In the genomic region with DNA sequence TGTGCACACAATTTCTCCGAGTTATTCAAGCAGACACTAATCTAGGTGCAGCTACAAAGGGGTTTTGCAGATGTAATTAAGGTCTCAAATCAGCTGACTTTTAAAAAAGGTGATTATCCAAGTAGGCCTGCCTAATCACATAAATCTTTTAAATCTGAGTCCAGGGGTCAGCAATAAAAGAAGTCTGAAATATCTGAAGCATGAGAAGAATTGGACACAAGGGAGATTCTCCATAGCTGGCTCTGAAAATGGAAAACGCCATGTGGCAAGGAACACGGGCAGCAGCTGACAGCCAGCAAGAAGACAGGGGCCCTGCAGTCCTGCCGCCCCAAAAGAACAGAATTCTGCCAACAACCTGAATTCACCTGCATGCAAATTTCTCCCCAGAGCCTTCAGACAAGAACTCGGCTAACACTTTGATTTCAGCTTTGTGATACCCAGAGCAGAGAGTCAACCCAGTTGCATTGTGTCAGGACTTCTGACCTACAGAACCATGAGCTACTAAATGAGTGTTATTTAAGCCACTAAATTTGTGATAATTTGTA, we compare ENCODE assay signal across 28 cellular contexts. TPM values are rescaled to one million over a fixed set of nuclear protein-coding genes. Genes with fewer than 3 reads are reported as not detected.
DNase-seq lines count a peak whose midpoint lies in the region; ATAC-seq, FAIRE-seq and TF ChIP-seq lines count a peak whose summit lies in the region.
"Had no signal": no experiment of that assay in that cellular context is flagged by ENCODE, and none has a peak within 500 bp of the region (broad histone marks: within the 10 kb centered on the region; RNA-seq: fewer than 3 reads in every experiment).

No MANE protein-coding gene starts in this region.

- H2BK15ac ChIP-seq in H1 (ENCODE audit: low read length), result peak overlapping the region; percentile 9; the same call in 1 of the 2 replicates

- H4K91ac ChIP-seq in H1 (replicated peaks; ENCODE audit: insufficient read length, low read length), result no peak overlapping the region

- FAIRE-seq in H1 (lab: Jason Lieb, UNC), result no peak

- TF ChIP-seq RAD21 in H1 (IDR thresholded peaks at IDR 0.05 in 1 of 2, conservative IDR thresholded peaks at IDR 0.05 in 1 of 2; ENCODE audit: low read depth in 2 of 2, low read length in 2 of 2), result no peak

- H3K4me1 Mint-ChIP-seq in stimulated activated memory B cell treated with anti-CD40 and anti-IgM and Interleukin-4, amounts not matched to agents 10 μg/mL and 1 μg/mL and 100 μg/mL, for 72 hours, result peaks cover 45% of the 10 kb centered on the region

- H3K4me3 ChIP-seq in DOHH2 (ENCODE audit: low read length), result no peak overlapping the region
- no peak overlapping the region for H3K4me3 ChIP-seq in H1 (ENCODE audit: extremely low read depth in 1 of 4, insufficient read depth in 2 of 4, low read depth in 3 of 4, low read length in 4 of 4)
- H3K4me3 ChIP-seq: MG63, Peyer's patch had no signal

- no peak overlapping the region for H2BK20ac ChIP-seq in H1 (ENCODE audit: low read length)

- no peak overlapping the region for H2AK5ac ChIP-seq in H1 (ENCODE audit: low read depth, low read length)

- no peak overlapping the region for H3K14ac ChIP-seq in H1 (ENCODE audit: insufficient read length)

- peaks cover 10% of the 10 kb centered on the region; the same call in 1 of the 2 replicates for H3K79me1 ChIP-seq in H1 (ENCODE audit: low read depth, low read length)

- H3K4me3 Mint-ChIP-seq in stimulated activated memory B cell treated with anti-CD40 and anti-IgM and Interleukin-4, amounts not matched to agents 10 μg/mL and 1 μg/mL and 100 μg/mL, for 72 hours, result no peak overlapping the region
- H3K4me3 Mint-ChIP-seq: activated CD8-positive, alpha-beta T cell treated with anti-CD3 and anti-CD28 coated beads, Interleukin-2, amount 10 ng/mL, durations not matched to agents 7 days and 5 days; activated naive CD8-positive, alpha-beta T cell treated with anti-CD3 and anti-CD28 coated beads, Interleukin-2, amount 10 ng/mL, durations not matched to agents 7 days and 5 days; CD14-positive monocyte; memory B cell had no signal

- no peaks in the 10 kb centered on the region for H3K9me2 ChIP-seq in DOHH2 (replicated peaks; ENCODE audit: control insufficient read depth, low read length)

- no peaks in the 10 kb centered on the region for H3K9me3 ChIP-seq in DOHH2 (ENCODE audit: control insufficient read depth, insufficient read depth, low read length)
- H3K9me3 ChIP-seq in H1 (ENCODE audit: insufficient read depth in 2 of 2, low read depth in 1 of 2, low read length in 1 of 2), result no peaks in the 10 kb centered on the region
- H3K9me3 ChIP-seq: MG63, Peyer's patch had no signal

- no peak overlapping the region for H3K23ac ChIP-seq in H1 (ENCODE audit: insufficient read length)

- H3K18ac ChIP-seq in H1 (ENCODE audit: extremely low read depth, low read length), result no peak overlapping the region

- H3K27me3 Mint-ChIP-seq in stimulated activated memory B cell treated with anti-CD40 and anti-IgM and Interleukin-4, amounts not matched to agents 10 μg/mL and 1 μg/mL and 100 μg/mL, for 72 hours, result no peaks in the 10 kb centered on the region
- H3K27me3 Mint-ChIP-seq: activated naive CD8-positive, alpha-beta T cell treated with anti-CD3 and anti-CD28 coated beads, Interleukin-2, amount 10 ng/mL, durations not matched to agents 7 days and 5 days; memory B cell; progenitor cell of endocrine pancreas had no signal

- 66% methylated on average over 5 of the region's 5 CpGs; no CpG with 5 or more reads in 1 of the 2 experiments for WGBS in H1 (ENCODE audit: extremely low coverage in 1 of 2, insufficient coverage in 1 of 2, insufficient read length in 1 of 2, insufficient replicate concordance in 2 of 2, low coverage in 1 of 2, low lambda C conversion rate in 2 of 2, missing lambda C conversion rate in 1 of 2), 2 experiments

- H2BK12ac ChIP-seq in H1 (ENCODE audit: low read depth, low read length), result no peak overlapping the region

- H3K9me3 Mint-ChIP-seq in stimulated activated memory B cell treated with anti-CD40 and anti-IgM and Interleukin-4, amounts not matched to agents 10 μg/mL and 1 μg/mL and 100 μg/mL, for 72 hours, result no peaks in the 10 kb centered on the region
- no peaks in the 10 kb centered on the region for H3K9me3 Mint-ChIP-seq in activated naive CD4-positive, alpha-beta T cell treated with anti-CD3 and anti-CD28 coated beads, Interleukin-2, amount 50 U/mL, for 72 hours
- H3K9me3 Mint-ChIP-seq: activated T-helper 2 cell treated with anti-CD3 and anti-CD28 coated beads, Interferon-gamma antibody, Interleukin-2, Interleukin-4, amounts not matched to agents 10 μg/mL and 5 μg/mL and 100 μg/mL, durations not matched to agents 14 hours and 24 hours and 36 hours; CD14-positive monocyte; memory B cell had no signal

- POLR2A ChIA-PET in H1 (lab: Charles Lee; ENCODE audit: partially characterized antibody), result interaction anchor here (1.5 to 1.9 kb wide), 3 partner anchors 13 to 88 kb away, joined by 4 to 6 read pairs (median 4); no protein-coding TSS in a partner anchor

- H2BK5ac ChIP-seq in H1 (ENCODE audit: low read depth, low read length), result no peak overlapping the region

- H3K36me3 ChIP-seq in DOHH2 (ENCODE audit: control insufficient read depth, low read length), result peaks cover 7% of the 10 kb centered on the region
- H3K36me3 ChIP-seq in H1 (ENCODE audit: control insufficient read depth in 2 of 4, insufficient read depth in 4 of 4, low read length in 3 of 4), result no peaks in the 10 kb centered on the region
- H3K36me3 ChIP-seq: MG63, Peyer's patch had no signal

- no peak for TF ChIP-seq EP300 in H1 (IDR thresholded peaks at IDR 0.05; ENCODE audit: borderline replicate concordance in 1 of 2, low read depth in 2 of 2, low read length in 2 of 2)

- H3K56ac ChIP-seq in H1 (replicated peaks; ENCODE audit: insufficient read length, low read depth, low read length), result no peak overlapping the region

- ATAC-seq in stimulated activated memory B cell treated with anti-CD40 and anti-IgM and Interleukin-4, amounts not matched to agents 10 μg/mL and 1 μg/mL and 100 μg/mL, for 72 hours, result no peak
- ATAC-seq in HG03108 (IDR thresholded peaks at IDR 0.05; ENCODE audit: unreplicated experiment), result no peak
- ATAC-seq in activated naive CD4-positive, alpha-beta T cell treated with anti-CD3 and anti-CD28 coated beads, Interleukin-2, amount 50 U/mL, for 72 hours, result no peak
- ATAC-seq: activated CD8-positive, alpha-beta T cell treated with anti-CD3 and anti-CD28 coated beads, Interleukin-2, amount 10 ng/mL, durations not matched to agents 7 days and 5 days; sciatic nerve had no signal

- peaks cover 15% of the 10 kb centered on the region for H3K36me3 Mint-ChIP-seq in stimulated activated memory B cell treated with anti-CD40 and anti-IgM and Interleukin-4, amounts not matched to agents 10 μg/mL and 1 μg/mL and 100 μg/mL, for 72 hours
- H3K36me3 Mint-ChIP-seq in activated naive CD4-positive, alpha-beta T cell treated with anti-CD3 and anti-CD28 coated beads, Interleukin-2, amount 50 U/mL, for 72 hours, result peaks cover 0 to 5% of the 10 kb centered on the region in 2 donors

- H3K4me2 ChIP-seq in DOHH2 (ENCODE audit: low read length), result peak overlapping the region; percentile 76; the same call in 1 of the 2 replicates
- peak overlapping the region; percentile 5 to 8; a peak in 1 of 4 replicates for H3K4me2 ChIP-seq in H1 (ENCODE audit: insufficient read depth in 1 of 2, low read depth in 2 of 2, low read length in 2 of 2)

- H2BK120ac ChIP-seq in H1 (replicated peaks; ENCODE audit: low read depth, low read length), result no peak overlapping the region

- no peak overlapping the region for H3K4ac ChIP-seq in H1 (replicated peaks; ENCODE audit: insufficient read length, low read depth, low read length)

- peaks cover 6% of the 10 kb centered on the region; the same call in 1 of the 2 replicates for H3K23me2 ChIP-seq in H1 (ENCODE audit: low read depth, low read length)

- peak overlapping the region; percentile 26 for H3K27ac Mint-ChIP-seq in stimulated activated memory B cell treated with anti-CD40 and anti-IgM and Interleukin-4, amounts not matched to agents 10 μg/mL and 1 μg/mL and 100 μg/mL, for 72 hours
- H3K27ac Mint-ChIP-seq in activated naive CD4-positive, alpha-beta T cell treated with anti-CD3 and anti-CD28 coated beads, Interleukin-2, amount 50 U/mL, for 72 hours, result no peak overlapping the region
- H3K27ac Mint-ChIP-seq: activated CD8-positive, alpha-beta T cell treated with anti-CD3 and anti-CD28 coated beads, Interleukin-2, amount 10 ng/mL, durations not matched to agents 7 days and 5 days; activated naive CD8-positive, alpha-beta T cell treated with anti-CD3 and anti-CD28 coated beads, Interleukin-2, amount 10 ng/mL, durations not matched to agents 7 days and 5 days; activated T-helper 2 cell treated with anti-CD3 and anti-CD28 coated beads, Interferon-gamma antibody, Interleukin-2, Interleukin-4, amounts not matched to agents 10 μg/mL and 5 μg/mL and 100 μg/mL, durations not matched to agents 14 hours and 24 hours and 36 hours; memory B cell; progenitor cell of endocrine pancreas had no signal

- peak overlapping the region in 1 of 4 experiments; percentile 41; a peak in 1 of 7 replicates for H3K9ac ChIP-seq in H1 (replicated peaks in 1 of 4; ENCODE audit: extremely low read depth in 1 of 4, low read depth in 3 of 4, low read length in 3 of 4)

- H3K27me3 ChIP-seq in DOHH2 (ENCODE audit: control insufficient read depth, low read length) (no peaks in the 10 kb centered on the region), H1 (replicated peaks in 1 of 4; ENCODE audit: control insufficient read depth in 3 of 4, extremely low read depth in 1 of 4, insufficient read depth in 3 of 4, low read length in 3 of 4) (no peaks in the 10 kb centered on the region)
- H3K27me3 ChIP-seq: MG63, Peyer's patch had no signal

- no peaks in the 10 kb centered on the region for H4K20me1 ChIP-seq in DOHH2 (ENCODE audit: control insufficient read depth, insufficient read depth, low read depth, low read length)
- H4K20me1 ChIP-seq in H1 (replicated peaks in 1 of 2; ENCODE audit: control insufficient read depth in 1 of 2, insufficient read depth in 2 of 2, low read length in 2 of 2), result no peaks in the 10 kb centered on the region

- CTCF ChIA-PET in H1 (lab: Charles Lee; ENCODE audit: partially characterized antibody), result interaction anchor here (0.8 to 1.2 kb wide), 4 partner anchors 13 to 86 kb away, joined by 3 to 4 read pairs (median 4); no protein-coding TSS in a partner anchor

- no peak for TF ChIP-seq POLR2A in H1 (IDR thresholded peaks at IDR 0.05; ENCODE audit: control extremely low read depth in 1 of 2, low read depth in 2 of 2, low read length in 2 of 2)

- H2AFZ ChIP-seq in H1 (ENCODE audit: low read length), result no peak overlapping the region

- H3K79me2 ChIP-seq in DOHH2 (ENCODE audit: control insufficient read depth, low read length) (peaks cover 76% of the 10 kb centered on the region), H1 (ENCODE audit: control insufficient read depth in 1 of 2, insufficient read depth in 2 of 2, low read length in 2 of 2) (peaks cover 8 to 76% of the 10 kb centered on the region in 2 experiments; a peak in 3 of 4 replicates)

- H3K27ac ChIP-seq in DOHH2 (ENCODE audit: low read depth, low read length), result no peak overlapping the region
- no peak overlapping the region for H3K27ac ChIP-seq in H1 (ENCODE audit: low read depth, low read length)
- H3K27ac ChIP-seq: Peyer's patch had no signal

- TF ChIP-seq CTCF in DOHH2 (IDR thresholded peaks at IDR 0.05; ENCODE audit: low read depth, low read length, poor library complexity, severe bottlenecking) (no peak), H1 (IDR thresholded peaks at IDR 0.05; ENCODE audit: control extremely low read depth in 1 of 3, insufficient read depth in 1 of 3, low read depth in 1 of 3, low read length in 3 of 3) (no peak)

- no peak overlapping the region for H4K5ac ChIP-seq in H1 (ENCODE audit: insufficient read length, low read depth, low read length)

- DNase-seq in NCI-H526 treated with DMSO at 0.1 percent for 48 hours (lab: John Stamatoyannopoulos, UW), result peak; percentile 75
- no peak for DNase-seq in H1 (ENCODE audit: low read depth in 1 of 2, low spot score in 2 of 2)
- no peak for DNase-seq in Ammon's horn (ENCODE audit: low spot score)
- DNase-seq in A172 (ENCODE audit: low spot score), result no peak
- no peak for DNase-seq in activated naive CD4-positive, alpha-beta T cell treated with anti-CD3 and anti-CD28 coated beads, Interleukin-2, amount 50 U/mL, for 72 hours (ENCODE audit: low spot score in 2 of 2)
- DNase-seq: activated CD4-positive, alpha-beta T cell treated with anti-CD3 and anti-CD28 coated beads for 4 hours; activated CD8-positive, alpha-beta T cell treated with anti-CD3 and anti-CD28 coated beads, Interleukin-2, amount 10 ng/mL, durations not matched to agents 7 days and 5 days; activated naive CD8-positive, alpha-beta T cell treated with anti-CD3 and anti-CD28 coated beads, Interleukin-2, amount 10 ng/mL, durations not matched to agents 7 days and 5 days; aorta; cortex of kidney; DMS79; effector memory CD4-positive, alpha-beta T cell; GOT3; KBM-7; MG63; NCI-H1105 treated with DMSO at 0.1 percent for 48 hours; NCI-H1930; Peyer's patch; SHP77 treated with DMSO at 0.1 percent for 48 hours; stimulated activated CD4-positive, alpha-beta T cell treated with anti-CD3 and anti-CD28 coated beads, Interleukin-2, amount 100 ng/mL, for 48 hours had no signal

- H4K8ac ChIP-seq in H1 (ENCODE audit: extremely low read depth, insufficient read depth, low read length), result no peak overlapping the region

- peaks cover 47% of the 10 kb centered on the region for H3K4me1 ChIP-seq in DOHH2 (ENCODE audit: control insufficient read depth, low read length)
- H3K4me1 ChIP-seq in H1 (replicated peaks in 1 of 4; ENCODE audit: control insufficient read depth in 3 of 4, insufficient read depth in 4 of 4, low read length in 3 of 4), result peaks cover 9 to 26% (median 25%) of the 10 kb centered on the region in 4 experiments

- H3F3A ChIP-seq in DOHH2 (ENCODE audit: control insufficient read depth, insufficient read depth), result no peaks in the 10 kb centered on the region

RNA-seq across cellular contexts. Expression of a gene that starts 3.4 kb away (rescaled TPM):
- 46.5 and 48.9 TPM in 2 replicates for total RNA-seq in H1 (2021; fragmentation: NEBNext Ultra II Directional; extraction: Animal tissue kit (Norgen Biotek cat#: 25700))
- polyA plus RNA-seq in H1 (2011; rRNA removed), result 27.8 and 30.1 TPM in 2 replicates
- polyA plus RNA-seq in H1 (2011; cell fraction: cytosol; rRNA removed), result 38.6 TPM
- 33.7 TPM for polyA plus RNA-seq in H1 (2011; cell fraction: nucleus; rRNA removed)
- polyA plus RNA-seq in H1 (2012, experiment 1 of 2), result 39.7 to 43.3 TPM (median 41.1 TPM) in 4 replicates
- polyA plus RNA-seq in H1 (2012, experiment 2 of 2), result 41.9 TPM
- polyA plus RNA-seq in H1 (2013, experiment 1 of 2), result 36.8 TPM
- 37.7 TPM for polyA plus RNA-seq in H1 (2013, experiment 2 of 2)
- 23.5 and 25.7 TPM in 2 replicates for polyA minus RNA-seq in H1 (2011; rRNA and poly(A)+ RNA removed)
- 14.1 TPM for polyA minus RNA-seq in H1 (2011; cell fraction: cytosol; rRNA and poly(A)+ RNA removed)
- 20.2 TPM for polyA minus RNA-seq in H1 (2011; cell fraction: nucleus; rRNA and poly(A)+ RNA removed)
- 3.5 and 9.6 TPM in 2 replicates for total RNA-seq in A172 (2014; rRNA removed; shearing (Covaris generic))
- 10 to 100 TPM; 14.6 to 36.9 TPM for total RNA-seq in activated naive CD4-positive, alpha-beta T cell treated with anti-CD3 and anti-CD28 coated beads, Interleukin-2, amount 50 U/mL, for 72 hours
